Comparison of ENCODE assay signal across 33 cellular contexts in genomic region chr12:128911861-128912260, GRCh38. TPM values are rescaled to one million over a fixed set of nuclear protein-coding genes. Genes with fewer than 3 reads are reported as not detected.
"Had no signal": no experiment of that assay in that cellular context is flagged by ENCODE, and none has a peak within 500 bp of the region (broad histone marks: within the 10 kb centered on the region; RNA-seq: fewer than 3 reads in every experiment).

No MANE protein-coding gene starts in this region.

- H3K27me3 Mint-ChIP-seq: activated CD8-positive, alpha-beta T cell treated with anti-CD3 and anti-CD28 coated beads for 36 hours had no signal

- H3K27ac ChIP-seq: brain microvascular endothelial cell, SJSA1 had no signal

- H3K4me1 Mint-ChIP-seq: WTC11 had no signal

- H3K36me3 ChIP-seq: brain microvascular endothelial cell, SJSA1 had no signal

- H3K4me3 Mint-ChIP-seq: activated CD8-positive, alpha-beta T cell treated with anti-CD3 and anti-CD28 coated beads for 36 hours; activated naive CD8-positive, alpha-beta T cell treated with anti-CD3 and anti-CD28 coated beads for 36 hours; activated T-cell treated with anti-CD3 and anti-CD28 coated beads, Interleukin-2, amount 50 U/mL, for 72 hours; activated T-helper 17 cell treated with anti-CD3 and anti-CD28 coated beads, Interleukin-2, amount 50 U/mL, for 72 hours; T-helper 1 cell treated with Interleukin-12 subunit alpha and Interleukin-12 subunit beta and Interleukin-4 antibody, amounts not matched to agents 30 μg/mL and 1 μg/mL, for 36 hours; T-helper 2 cell treated with Interferon-gamma antibody and Interleukin-4, amounts not matched to agents 5 μg/mL and 100 μg/mL, for 36 hours; WTC11 had no signal

- ATAC-seq: activated CD4-positive, CD25-positive, alpha-beta regulatory T cell treated with anti-CD3 and anti-CD28 coated beads, Interleukin-2, amount 50 U/mL, for 24 hours; activated CD8-positive, alpha-beta T cell treated with anti-CD3 and anti-CD28 coated beads for 36 hours; activated T-cell treated with anti-CD3 and anti-CD28 coated beads, Interleukin-2, amount 50 U/mL, for 72 hours; activated T-helper 17 cell treated with anti-CD3 and anti-CD28 coated beads, Interleukin-2, amount 50 U/mL, for 72 hours; Panc1; WTC11 had no signal

- H3K4me2 ChIP-seq: SK-N-SH had no signal

- H3K27me3 ChIP-seq: brain microvascular endothelial cell, SJSA1 had no signal

- H3K4me3 ChIP-seq: SJSA1 had no signal

- H3K9me3 ChIP-seq: SJSA1, SK-N-SH had no signal

- H3K9ac ChIP-seq: SK-N-SH had no signal

- H3K4me1 ChIP-seq: SJSA1 had no signal

- DNase-seq: activated CD4-positive, alpha-beta T cell treated with anti-CD3 and anti-CD28 coated beads for 4 hours; activated CD4-positive, alpha-beta T cell treated with anti-CD3 and anti-CD28 coated beads, Interleukin-2, amount 50 U/mL, for 1 hour; activated CD8-positive, alpha-beta T cell treated with anti-CD3 and anti-CD28 coated beads for 36 hours; activated effector memory CD4-positive, alpha-beta T cell treated with anti-CD3 and anti-CD28 coated beads, Interleukin-2, amount 50 U/mL, for 16 hours; activated naive CD4-positive, alpha-beta T cell; activated naive CD4-positive, alpha-beta T cell treated with anti-CD3 and anti-CD28 coated beads, Interleukin-2, amount 50 U/mL, for 16 hours; activated naive CD8-positive, alpha-beta T cell treated with anti-CD3 and anti-CD28 coated beads for 36 hours; activated T-cell treated with anti-CD3 and anti-CD28 coated beads, Interleukin-2, amount 50 U/mL, for 1 hour; activated T-cell treated with anti-CD3 and anti-CD28 coated beads, Interleukin-2, amount 50 U/mL, for 72 hours; amniotic stem cell; aorta; brain microvascular endothelial cell; central memory CD4-positive, alpha-beta T cell; KG1; MM.1S; NCI-H1092; NCI-H1436 treated with DMSO at 0.1 percent for 48 hours; NCI-H1694 treated with DMSO at 0.1 percent for 48 hours; NCI-H2029; NCI-H345; NCI-H524 treated with DMSO at 0.1 percent for 48 hours; SHP77; SK-N-SH had no signal

- H3K9me3 Mint-ChIP-seq: activated CD8-positive, alpha-beta T cell treated with anti-CD3 and anti-CD28 coated beads for 36 hours; activated naive CD8-positive, alpha-beta T cell treated with anti-CD3 and anti-CD28 coated beads for 36 hours; activated T-cell treated with anti-CD3 and anti-CD28 coated beads, Interleukin-2, amount 50 U/mL, for 72 hours; activated T-helper 17 cell treated with anti-CD3 and anti-CD28 coated beads, Interleukin-2, amount 50 U/mL, for 72 hours; T-helper 1 cell treated with Interleukin-12 subunit alpha and Interleukin-12 subunit beta and Interleukin-4 antibody, amounts not matched to agents 30 μg/mL and 1 μg/mL, for 36 hours; T-helper 2 cell treated with Interferon-gamma antibody and Interleukin-4, amounts not matched to agents 5 μg/mL and 100 μg/mL, for 36 hours had no signal

- H3K36me3 Mint-ChIP-seq: activated naive CD8-positive, alpha-beta T cell treated with anti-CD3 and anti-CD28 coated beads for 36 hours had no signal

- H3K27ac Mint-ChIP-seq: activated CD8-positive, alpha-beta T cell treated with anti-CD3 and anti-CD28 coated beads for 36 hours; activated naive CD8-positive, alpha-beta T cell treated with anti-CD3 and anti-CD28 coated beads for 36 hours; activated T-cell treated with anti-CD3 and anti-CD28 coated beads, Interleukin-2, amount 50 U/mL, for 72 hours; activated T-helper 17 cell treated with anti-CD3 and anti-CD28 coated beads, Interleukin-2, amount 50 U/mL, for 72 hours; T-helper 1 cell treated with Interleukin-12 subunit alpha and Interleukin-12 subunit beta and Interleukin-4 antibody, amounts not matched to agents 30 μg/mL and 1 μg/mL, for 36 hours; T-helper 2 cell treated with Interferon-gamma antibody and Interleukin-4, amounts not matched to agents 5 μg/mL and 100 μg/mL, for 36 hours; WTC11 had no signal

RNA-seq across cellular contexts. Expression of gene GLT1D1, which starts 58.6 kb away (rescaled TPM):
- total RNA-seq: activated T-helper 17 cell treated with anti-CD3 and anti-CD28 coated beads, Interleukin-2, amount 50 U/mL, for 72 hours; LHCN-M2; NCI-H460; RPMI7951; SJSA1 had no signal
